Comparison of ENCODE assay signal across 9 cellular contexts in genomic region chr12:6946920-6947374, GRCh38. TPM values are rescaled to one million over a fixed set of nuclear protein-coding genes. Genes with fewer than 3 reads are reported as not detected.
A peak's percentile ranks its signal among the peaks of the same experiment; 100 is the strongest.
DNase-seq lines count a peak whose midpoint lies in the region; ATAC-seq and TF ChIP-seq lines count a peak whose summit lies in the region.
"Had no signal": no experiment of that assay in that cellular context is flagged by ENCODE, and none has a peak within 500 bp of the region (broad histone marks: within the 10 kb centered on the region; RNA-seq: fewer than 3 reads in every experiment).

No MANE protein-coding gene starts in this region.

- H3K27me3 ChIP-seq in cardiac muscle cell (no peaks in the 10 kb centered on the region), ascending aorta (no peaks in the 10 kb centered on the region), lower lobe of right lung (ENCODE audit: low read depth) (no peaks in the 10 kb centered on the region), vagina (no peaks in the 10 kb centered on the region)
- H3K27me3 ChIP-seq: gastrocnemius medialis had no signal

- H3K9me3 ChIP-seq in cardiac muscle cell (ENCODE audit: low read depth), result no peaks in the 10 kb centered on the region
- H3K9me3 ChIP-seq in ascending aorta, result no peaks in the 10 kb centered on the region
- H3K9me3 ChIP-seq in lower lobe of right lung, result no peaks in the 10 kb centered on the region
- H3K9me3 ChIP-seq in vagina, result no peaks in the 10 kb centered on the region
- H3K9me3 ChIP-seq: gastrocnemius medialis had no signal

- no peaks in the 10 kb centered on the region for H3K36me3 ChIP-seq in cardiac muscle cell
- H3K36me3 ChIP-seq in ascending aorta, result peaks cover 6 to 16% of the 10 kb centered on the region in 2 donors
- peaks cover 14% of the 10 kb centered on the region for H3K36me3 ChIP-seq in lower lobe of right lung
- no peaks in the 10 kb centered on the region for H3K36me3 ChIP-seq in vagina

- H3K4me3 ChIP-seq in cardiac muscle cell (peak overlapping the region; percentile 31), ascending aorta (peak overlapping the region; percentile 27 to 29), lower lobe of right lung (peak overlapping the region; percentile 44), vagina (peak overlapping the region; percentile 27 to 35)

- H3K4me1 ChIP-seq in cardiac muscle cell (ENCODE audit: low read depth) (no peaks in the 10 kb centered on the region), ascending aorta (peaks cover 0 to 19% of the 10 kb centered on the region in 2 donors), lower lobe of right lung (peaks cover 58% of the 10 kb centered on the region), vagina (peaks cover 31% of the 10 kb centered on the region)

- DNase-seq in cardiac muscle cell (ENCODE audit: low read depth in 1 of 2, low spot score in 1 of 2) (no peak), left ventricle myocardium superior (no peak), ascending aorta (ENCODE audit: low spot score in 2 of 2) (no peak), lower lobe of right lung (peak; percentile 37), vagina (ENCODE audit: extremely low spot score in 2 of 2) (no peak), cerebellum (ENCODE audit: low spot score) (no peak), Kasumi-1 (lab: John Stamatoyannopoulos, UW) (no peak), HT-29 (ENCODE audit: low spot score) (no peak)
- DNase-seq: gastrocnemius medialis had no signal

- intact Hi-C loops in left ventricle myocardium superior (cut with micrococcal nuclease), result no loop called here
- intact Hi-C loops in ascending aorta (cut with DNase I), result loop anchor here (1.0 kb wide), 1 partner anchor 18 kb away; no protein-coding TSS in a partner anchor
- intact Hi-C loops in lower lobe of right lung (cut with DNase I), result no loop called here
- intact Hi-C loops in vagina (cut with DNase I), result loop anchor here (5.0 kb wide), 1 partner anchor 165 kb away; no protein-coding TSS in a partner anchor

- TF ChIP-seq POLR2A in vagina (IDR thresholded peaks at IDR 0.05), result no peak

- ATAC-seq in left ventricle myocardium superior (no peak), lower lobe of right lung (no peak)
- ATAC-seq: gastrocnemius medialis had no signal

- H3K27ac ChIP-seq in cardiac muscle cell, result no peak overlapping the region
- no peak overlapping the region for H3K27ac ChIP-seq in ascending aorta
- peak overlapping the region; percentile 78 for H3K27ac ChIP-seq in lower lobe of right lung
- peak overlapping the region; percentile 95 for H3K27ac ChIP-seq in vagina

- TF ChIP-seq CTCF in cardiac muscle cell (IDR thresholded peaks at IDR 0.05; ENCODE audit: low read depth, low read length) (no peak), ascending aorta (IDR thresholded peaks at IDR 0.05) (no peak), lower lobe of right lung (IDR thresholded peaks at IDR 0.05) (no peak), vagina (IDR thresholded peaks at IDR 0.05) (no peak)

RNA-seq across cellular contexts. Expression of gene C12orf57, which starts 3.1 kb away (rescaled TPM):
- total RNA-seq in cardiac muscle cell, result 260 and 307 TPM in 2 replicates
- polyA plus RNA-seq in cardiac muscle cell, result 154 and 208 TPM in 2 replicates
- 238 TPM for total RNA-seq in left ventricle myocardium superior
- total RNA-seq in ascending aorta, result 558 TPM
- 181 TPM for total RNA-seq in lower lobe of right lung
- total RNA-seq in vagina, result 760 TPM
- 131 TPM for total RNA-seq in cerebellum
- total RNA-seq in HT-29 (2014; rRNA removed; shearing (Covaris generic)), result 102 and 112 TPM in 2 replicates

RNA-seq across cellular contexts. Expression of gene RNU7-1, which starts 3.3 kb away (rescaled TPM):
- total RNA-seq in cardiac muscle cell, result not detected in 2 replicates
- not detected in 2 replicates for polyA plus RNA-seq in cardiac muscle cell
- total RNA-seq in left ventricle myocardium superior, result not detected
- not detected for total RNA-seq in ascending aorta
- total RNA-seq in lower lobe of right lung, result not detected
- total RNA-seq in vagina, result not detected
- total RNA-seq in cerebellum, result not detected
- total RNA-seq in HT-29 (2014; rRNA removed; shearing (Covaris generic)), result not detected in 2 replicates
- total RNA-seq: gastrocnemius medialis had no signal

RNA-seq across cellular contexts. Expression of gene PTPN6, which starts 4.2 kb away (rescaled TPM):
- 17.4 and 19.2 TPM in 2 replicates for total RNA-seq in cardiac muscle cell
- 25.2 and 28.4 TPM in 2 replicates for polyA plus RNA-seq in cardiac muscle cell
- total RNA-seq in left ventricle myocardium superior, result 6.0 TPM
- total RNA-seq in ascending aorta, result 1.7 TPM
- 209 TPM for total RNA-seq in lower lobe of right lung
- total RNA-seq in vagina, result 17.4 TPM
- total RNA-seq in cerebellum, result 2.9 TPM
- total RNA-seq in HT-29 (2014; rRNA removed; shearing (Covaris generic)), result 29.2 and 35.2 TPM in 2 replicates

RNA-seq across cellular contexts. Expression of gene ATN1, which starts 19.2 kb away (rescaled TPM):
- 28.1 and 46.4 TPM in 2 replicates for total RNA-seq in cardiac muscle cell
- polyA plus RNA-seq in cardiac muscle cell, result 22.8 and 37.8 TPM in 2 replicates
- 83.1 TPM for total RNA-seq in left ventricle myocardium superior
- total RNA-seq in ascending aorta, result 207 TPM
- total RNA-seq in lower lobe of right lung, result 123 TPM
- 92.1 TPM for total RNA-seq in vagina
- total RNA-seq in cerebellum, result 16.2 TPM
- total RNA-seq in HT-29 (2014; rRNA removed; shearing (Covaris generic)), result 22.0 and 36.9 TPM in 2 replicates

RNA-seq across cellular contexts. Expression of gene PHB2, which starts 23.5 kb away (rescaled TPM):
- total RNA-seq in cardiac muscle cell (350 and 388 TPM in 2 replicates), left ventricle myocardium superior (150 TPM), ascending aorta (85.5 TPM), lower lobe of right lung (138 TPM), vagina (199 TPM), cerebellum (74.0 TPM)
- polyA plus RNA-seq in cardiac muscle cell, result 181 and 228 TPM in 2 replicates
- 417 and 420 TPM in 2 replicates for total RNA-seq in HT-29 (2014; rRNA removed; shearing (Covaris generic))

Comparison
In these comparisons a context has a peak if more than half of its experiments do, and no peak if none do; other contexts are left out.
1. H3K27ac ChIP-seq: peak in lower lobe of right lung (single experiment) and vagina (single experiment); none in cardiac muscle cell (single experiment) and ascending aorta (0 of 2).
2. intact Hi-C loops: an anchor here in ascending aorta (1.0 kb wide) and vagina (5.0 kb wide); none called in left ventricle myocardium superior and lower lobe of right lung.
3. Peak in every context shown above with its lines, with median percentiles within 50 percentile points of each other: H3K4me3 ChIP-seq.